24 cellular contexts compared by ENCODE assay signal in genomic region chr10:11750420-11750819, GRCh38.
"Had no signal": no experiment of that assay in that cellular context is flagged by ENCODE, and none has a peak within 500 bp of the region (broad histone marks: within the 10 kb centered on the region; RNA-seq: fewer than 3 reads in every experiment).

No MANE protein-coding gene starts in this region.

- H3K36me3 ChIP-seq: colonic mucosa had no signal

- H3K9me3 ChIP-seq: colonic mucosa, esophagus muscularis mucosa, gastroesophageal sphincter, heart left ventricle, left ventricle myocardium inferior, lower lobe of right lung, mucosa of descending colon had no signal

- DNase-seq: colonic mucosa; cortex of kidney; dermis blood vessel endothelial cell; dorsolateral prefrontal cortex; effector CD4-positive, alpha-beta T cell; effector memory CD4-positive, alpha-beta T cell; foreskin keratinocyte; heart left ventricle; hypothalamus; immature natural killer cell; islet precursor cell; kidney; kidney glomerular epithelial cell; left colon; left ventricle myocardium inferior; lower lobe of right lung; mesenchymal stem cell; mucosa of descending colon; naive B cell had no signal

- FAIRE-seq: endothelial cell of umbilical vein, frontal cortex, kidney had no signal

- H3K27ac ChIP-seq: colonic mucosa, dorsolateral prefrontal cortex, esophagus muscularis mucosa, foreskin keratinocyte, gastroesophageal sphincter, heart left ventricle, hepatocyte, left ventricle myocardium inferior had no signal

- H3K4me1 ChIP-seq: colonic mucosa, foreskin keratinocyte had no signal

- H3K4me2 ChIP-seq: hepatocyte had no signal

- H3K79me2 ChIP-seq: hepatocyte had no signal

- H3K4me3 ChIP-seq: colonic mucosa, dorsolateral prefrontal cortex, esophagus muscularis mucosa, gastroesophageal sphincter, heart left ventricle, hepatocyte, left ventricle myocardium inferior, lower lobe of right lung, mucosa of descending colon had no signal

- H3K27me3 ChIP-seq: colonic mucosa, dorsolateral prefrontal cortex, esophagus muscularis mucosa, foreskin keratinocyte, gastroesophageal sphincter, heart left ventricle, hepatocyte had no signal

- H2AFZ ChIP-seq: hepatocyte had no signal
